In genomic region chr3:153894857-153895256, GRCh38 we compare ENCODE assay signal across 36 cellular contexts.
DNase-seq lines count a peak whose midpoint lies in the region; ATAC-seq, FAIRE-seq and TF ChIP-seq lines count a peak whose summit lies in the region.
"Had no signal": no experiment of that assay in that cellular context is flagged by ENCODE, and none has a peak within 500 bp of the region (broad histone marks: within the 10 kb centered on the region; RNA-seq: fewer than 3 reads in every experiment).

No MANE protein-coding gene starts in this region.

- no peak overlapping the region for H3K4me3 Mint-ChIP-seq in natural killer cell
- H3K4me3 Mint-ChIP-seq: B cell; CD14-positive monocyte; CD4-positive, alpha-beta memory T cell; CD4-positive, alpha-beta T cell; CD4-positive, CD25-positive, alpha-beta regulatory T cell; CD8-positive, alpha-beta memory T cell; CD8-positive, alpha-beta T cell had no signal

- DNase-seq in D721Med (ENCODE audit: insufficient read length, low spot score), result no peak
- no peak for DNase-seq in GM18507 (ENCODE audit: extremely low spot score, insufficient read length, low read depth)
- DNase-seq in GM19239 (ENCODE audit: insufficient read length, low spot score), result no peak
- peak; percentile 60 for DNase-seq in PC-3
- DNase-seq in natural killer cell, result no peak
- DNase-seq in activated naive CD4-positive, alpha-beta T cell treated with anti-CD3 and anti-CD28 coated beads, Interleukin-2, amount 50 U/mL, for 16 hours, result no peak
- no peak for DNase-seq in NCI-H82 treated with DMSO at 0.1 percent for 48 hours (lab: John Stamatoyannopoulos, UW; ENCODE audit: unreplicated experiment)
- no peak for DNase-seq in NCI-H524 (lab: John Stamatoyannopoulos, UW)
- DNase-seq: 8988T; ACHN; AML-193; BE2C; C1 segment of cervical spinal cord; Caco-2; Calu3; CD4-positive, alpha-beta memory T cell; CD4-positive, alpha-beta T cell; CD4-positive, CD25-positive, alpha-beta regulatory T cell; CD8-positive, alpha-beta memory T cell; CD8-positive, alpha-beta T cell; COR-L47; DMS 273 treated with DMSO at 0.1 percent for 48 hours; DMS153; DMS53; DMS79; DMS79 treated with DMSO at 0.1 percent for 48 hours; DND-41; EL had no signal

- no peaks in the 10 kb centered on the region for H4K20me1 ChIP-seq in PC-3 (ENCODE audit: low read length)
- H4K20me1 ChIP-seq: BLaER1; BLaER1 treated with 17β-estradiol and CSF1 and Interleukin-3, amounts not matched to agents 10 nM and 100 nM had no signal

- no peaks in the 10 kb centered on the region for H3K4me1 Mint-ChIP-seq in natural killer cell
- H3K4me1 Mint-ChIP-seq: B cell; CD14-positive monocyte; CD4-positive, alpha-beta memory T cell; CD4-positive, CD25-positive, alpha-beta regulatory T cell; CD8-positive, alpha-beta memory T cell had no signal

- TF ChIP-seq CTCF in D721Med (IDR thresholded peaks at IDR 0.05; ENCODE audit: insufficient read depth, missing control alignments) (no peak), PC-3 (conservative IDR thresholded peaks at IDR 0.05; ENCODE audit: low read depth, low read length) (no peak), natural killer cell (IDR thresholded peaks at IDR 0.05) (no peak)

- no peak overlapping the region for H3K4me2 ChIP-seq in PC-3 (ENCODE audit: low read length)
- H3K4me2 ChIP-seq: A549; BLaER1; BLaER1 treated with 17β-estradiol and CSF1 and Interleukin-3, amounts not matched to agents 10 nM and 100 nM had no signal

- H3K9me2 ChIP-seq in PC-3 (replicated peaks; ENCODE audit: low read length), result no peaks in the 10 kb centered on the region

- no peaks in the 10 kb centered on the region for H3K36me3 Mint-ChIP-seq in natural killer cell
- H3K36me3 Mint-ChIP-seq: CD14-positive monocyte; CD4-positive, alpha-beta memory T cell; CD4-positive, CD25-positive, alpha-beta regulatory T cell; CD8-positive, alpha-beta memory T cell; CD8-positive, alpha-beta T cell had no signal

- ATAC-seq in PC-3 (peak; percentile 53), natural killer cell (no peak)
- ATAC-seq: A549; CD8-positive, alpha-beta T cell had no signal

- H3K4me1 ChIP-seq in PC-3 (ENCODE audit: insufficient read depth, low read length), result peaks cover 11% of the 10 kb centered on the region; the same call in 1 of the 2 replicates
- H3K4me1 ChIP-seq: A549; BE2C; BLaER1 treated with 17β-estradiol and CSF1 and Interleukin-3, amounts not matched to agents 10 nM and 100 nM; Caco-2 had no signal

- H3F3A ChIP-seq in PC-3 (ENCODE audit: low read length, unreplicated experiment), result no peaks in the 10 kb centered on the region

- POLR2A ChIA-PET in PC-3 (lab: Charles Lee; ENCODE audit: unreplicated experiment), result no interaction called here

- H3K79me2 ChIP-seq in PC-3 (ENCODE audit: low read length), result no peaks in the 10 kb centered on the region

- CTCF ChIA-PET in PC-3 (lab: Charles Lee), result no interaction called here

- no peaks in the 10 kb centered on the region for H3K36me3 ChIP-seq in PC-3 (ENCODE audit: low read depth, low read length)
- H3K36me3 ChIP-seq: BE2C; BLaER1; BLaER1 treated with 17β-estradiol and CSF1 and Interleukin-3, amounts not matched to agents 10 nM and 100 nM had no signal

- no peak overlapping the region for H3K9ac ChIP-seq in PC-3 (ENCODE audit: low read length)
- H3K9ac ChIP-seq: BLaER1; BLaER1 treated with 17β-estradiol and CSF1 and Interleukin-3, amounts not matched to agents 10 nM and 100 nM had no signal

- intact Hi-C loops in PC-3 (cut with micrococcal nuclease) (loop anchor here (5.0 kb wide), 1 partner anchor 518 kb away; no protein-coding TSS in a partner anchor), natural killer cell (cut with micrococcal nuclease) (no loop called here)

- peak overlapping the region; percentile 5; the same call in 1 of the 2 replicates for H3K27ac ChIP-seq in PC-3 (ENCODE audit: low read length)
- H3K27ac ChIP-seq: 22Rv1; A549; BLaER1; BLaER1 treated with 17β-estradiol and CSF1 and Interleukin-3, amounts not matched to agents 10 nM and 100 nM; C4-2B had no signal

- H3K9me3 ChIP-seq in PC-3 (ENCODE audit: low read length), result no peaks in the 10 kb centered on the region
- H3K9me3 ChIP-seq: A549; BE2C; BLaER1; BLaER1 treated with 17β-estradiol and CSF1 and Interleukin-3, amounts not matched to agents 10 nM and 100 nM; Caco-2 had no signal

- no peaks in the 10 kb centered on the region for H3K27me3 Mint-ChIP-seq in natural killer cell (ENCODE audit: low read depth in 2 of 2)
- H3K27me3 Mint-ChIP-seq: B cell; CD4-positive, alpha-beta memory T cell; CD4-positive, CD25-positive, alpha-beta regulatory T cell had no signal

- FAIRE-seq in D721Med (lab: Jason Lieb, UNC) (peak; percentile 25), GM18507 (lab: Jason Lieb, UNC) (peak; percentile 18), GM19239 (lab: Jason Lieb, UNC) (peak; percentile 68)
- FAIRE-seq: A204.1, A549 had no signal

- H3K4me3 ChIP-seq in PC-3 (ENCODE audit: low read length), result no peak overlapping the region
- H3K4me3 ChIP-seq: A549; BLaER1; BLaER1 treated with 17β-estradiol and CSF1 and Interleukin-3, amounts not matched to agents 10 nM and 100 nM had no signal

- H3K27ac Mint-ChIP-seq in natural killer cell, result no peak overlapping the region
- H3K27ac Mint-ChIP-seq: B cell; CD14-positive monocyte; CD4-positive, alpha-beta memory T cell; CD4-positive, alpha-beta T cell; CD4-positive, CD25-positive, alpha-beta regulatory T cell; CD8-positive, alpha-beta memory T cell; CD8-positive, alpha-beta T cell had no signal

- no peak overlapping the region for H2AFZ ChIP-seq in PC-3 (ENCODE audit: low read length)

- H3K27me3 ChIP-seq in PC-3 (ENCODE audit: low read length), result no peaks in the 10 kb centered on the region
- H3K27me3 ChIP-seq: BE2C; BLaER1; BLaER1 treated with 17β-estradiol and CSF1 and Interleukin-3, amounts not matched to agents 10 nM and 100 nM had no signal

- no peaks in the 10 kb centered on the region for H3K9me3 Mint-ChIP-seq in natural killer cell
- H3K9me3 Mint-ChIP-seq: CD14-positive monocyte; CD4-positive, alpha-beta memory T cell; CD4-positive, alpha-beta T cell; CD4-positive, CD25-positive, alpha-beta regulatory T cell; CD8-positive, alpha-beta memory T cell; CD8-positive, alpha-beta T cell had no signal

- BruUV-seq in PC-3 (replicated peaks; lab: Mats Ljungman, UMichigan), result no TSS peak
